Comparison of ENCODE assay signal across 17 cellular contexts in the genomic region with DNA sequence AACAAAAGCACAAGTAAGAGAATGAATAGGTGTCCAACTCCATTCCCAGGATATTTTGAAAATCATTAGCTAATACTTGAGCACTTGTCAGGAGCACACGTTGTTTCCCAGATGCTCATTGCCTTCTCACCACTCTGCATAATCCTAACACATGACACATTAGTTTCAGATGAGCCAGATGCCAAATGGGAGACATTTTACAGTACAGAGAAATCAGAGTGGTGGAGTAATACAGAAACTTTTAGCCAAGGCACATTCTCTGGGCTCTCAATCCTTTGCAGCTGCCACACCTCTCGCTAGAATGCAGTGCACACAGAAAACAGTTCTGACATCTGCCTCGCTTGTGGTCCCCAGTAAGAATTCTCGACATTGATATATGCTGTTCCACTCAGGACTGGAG.
A peak's percentile ranks its signal among the peaks of the same experiment; 100 is the strongest.
DNase-seq lines count a peak whose midpoint lies in the region; ATAC-seq and TF ChIP-seq lines count a peak whose summit lies in the region.
"Had no signal": no experiment of that assay in that cellular context is flagged by ENCODE, and none has a peak within 500 bp of the region (broad histone marks: within the 10 kb centered on the region; RNA-seq: fewer than 3 reads in every experiment).

No MANE protein-coding gene starts in this region.

- no peak overlapping the region for H3K9ac ChIP-seq in OCI-LY3 (ENCODE audit: low read length)

- peaks cover 70% of the 10 kb centered on the region for H3K4me1 ChIP-seq in OCI-LY3 (ENCODE audit: low read length)
- no peaks in the 10 kb centered on the region for H3K4me1 ChIP-seq in psoas muscle
- H3K4me1 ChIP-seq in Caco-2, result no peaks in the 10 kb centered on the region

- TF ChIP-seq CTCF in OCI-LY3 (IDR thresholded peaks at IDR 0.05; ENCODE audit: low read depth, low read length) (no peak), fibroblast of the aortic adventitia (IDR thresholded peaks at IDR 0.05; ENCODE audit: insufficient read depth, low read length) (no peak), psoas muscle (IDR thresholded peaks at IDR 0.05) (no peak), Caco-2 (IDR thresholded peaks at IDR 0.05; ENCODE audit: insufficient read depth in 1 of 2, low read depth in 1 of 2, low read length in 1 of 2, severe bottlenecking in 1 of 2, unreplicated experiment in 1 of 2) (no peak)

- H3K27ac Mint-ChIP-seq in Caco-2 (ENCODE audit: unreplicated experiment), result no peak overlapping the region
- H3K27ac Mint-ChIP-seq: activated naive CD4-positive, alpha-beta T cell treated with anti-CD3 and anti-CD28 coated beads, Interleukin-2, amount 50 U/mL, for 24 hours; CD8-positive, alpha-beta T cell had no signal

- no peaks in the 10 kb centered on the region for H3K27me3 ChIP-seq in OCI-LY3 (ENCODE audit: low read depth, low read length)
- peaks cover 0 to 4% (median 0%) of the 10 kb centered on the region in 3 donors for H3K27me3 ChIP-seq in psoas muscle (ENCODE audit: insufficient read depth in 3 of 3, low read length in 2 of 3)
- H3K27me3 ChIP-seq in Caco-2 (replicated peaks; ENCODE audit: control insufficient read depth, insufficient read depth, low read length), result no peaks in the 10 kb centered on the region

- H3K4me3 ChIP-seq in OCI-LY3 (ENCODE audit: low read length) (peak overlapping the region; percentile 25), fibroblast of the aortic adventitia (ENCODE audit: low read depth, low read length) (no peak overlapping the region), psoas muscle (no peak overlapping the region), Caco-2 (ENCODE audit: low read depth, low read length) (no peak overlapping the region)
- H3K4me3 ChIP-seq: lung had no signal

- H3K9me3 Mint-ChIP-seq in Caco-2 (ENCODE audit: unreplicated experiment), result no peaks in the 10 kb centered on the region
- H3K9me3 Mint-ChIP-seq: activated naive CD4-positive, alpha-beta T cell treated with anti-CD3 and anti-CD28 coated beads, Interleukin-2, amount 50 U/mL, for 24 hours; CD8-positive, alpha-beta T cell had no signal

- H2AFZ ChIP-seq in OCI-LY3 (ENCODE audit: low read depth, low read length), result no peak overlapping the region

- WGBS in psoas muscle, 3 donors, result 26 to 28% (median 27%) methylated on average over 4 of the region's 4 CpGs

- intact Hi-C loops in psoas muscle (cut with DNase I), result no loop called here
- intact Hi-C loops in Caco-2 (cut with micrococcal nuclease; ENCODE audit: unreplicated experiment), result no loop called here

- DNase-seq in GM04504 (ENCODE audit: low read depth) (peak; percentile 70), fibroblast of the aortic adventitia (ENCODE audit: low read depth) (peak; percentile 50), psoas muscle (no peak), Caco-2 (no peak), NCI-H2107 treated with DMSO at 0.1 percent for 48 hours (lab: John Stamatoyannopoulos, UW; ENCODE audit: unreplicated experiment) (no peak), CD1c-positive myeloid dendritic cell (ENCODE audit: extremely low spot score) (no peak)
- DNase-seq: CD8-positive, alpha-beta T cell; cortex of kidney; H7; NCI-H2081; OCI-M1; stimulated activated CD4-positive, alpha-beta T cell treated with anti-CD3 and anti-CD28 coated beads, Interleukin-4, amount 100 ng/mL, for 1 hour; stimulated activated naive CD4-positive, alpha-beta T cell treated with Interleukin-2 at 50 U/mL for 16 hours had no signal

- CTCF ChIA-PET in Caco-2 (lab: Charles Lee), result interaction anchor here (0.5 to 0.6 kb wide), 2 partner anchors 11 to 165 kb away, joined by 3 read pairs; no protein-coding TSS in a partner anchor

- H3K4me2 ChIP-seq in OCI-LY3 (ENCODE audit: low read length), result peak overlapping the region; percentile 63

- no peaks in the 10 kb centered on the region for H4K20me1 ChIP-seq in OCI-LY3 (ENCODE audit: insufficient read depth, low read length)

- POLR2A ChIA-PET in Caco-2 (lab: Charles Lee), result no interaction called here

- H3K4me3 Mint-ChIP-seq in Caco-2 (ENCODE audit: unreplicated experiment), result no peak overlapping the region
- H3K4me3 Mint-ChIP-seq: activated naive CD4-positive, alpha-beta T cell treated with anti-CD3 and anti-CD28 coated beads, Interleukin-2, amount 50 U/mL, for 24 hours; CD8-positive, alpha-beta T cell had no signal

- H3K4me1 Mint-ChIP-seq in Caco-2 (ENCODE audit: low read depth, unreplicated experiment), result no peaks in the 10 kb centered on the region
- H3K4me1 Mint-ChIP-seq: activated naive CD4-positive, alpha-beta T cell treated with anti-CD3 and anti-CD28 coated beads, Interleukin-2, amount 50 U/mL, for 24 hours had no signal

- ATAC-seq in psoas muscle (peak; percentile 21 to 85 (median 60)), GM21423 (IDR thresholded peaks at IDR 0.05; ENCODE audit: unreplicated experiment) (no peak)
- ATAC-seq: CD8-positive, alpha-beta T cell had no signal

- H3K27ac ChIP-seq in OCI-LY3 (ENCODE audit: low read length) (no peak overlapping the region), psoas muscle (no peak overlapping the region)

- H3K27me3 Mint-ChIP-seq in Caco-2 (ENCODE audit: insufficient read depth, unreplicated experiment), result no peaks in the 10 kb centered on the region

- H3K36me3 Mint-ChIP-seq in Caco-2 (ENCODE audit: insufficient read depth, unreplicated experiment), result no peaks in the 10 kb centered on the region
- H3K36me3 Mint-ChIP-seq: activated naive CD4-positive, alpha-beta T cell treated with anti-CD3 and anti-CD28 coated beads, Interleukin-2, amount 50 U/mL, for 24 hours; CD8-positive, alpha-beta T cell had no signal

- no TSS peak for BruUV-seq in Caco-2 (replicated peaks; lab: Mats Ljungman, UMichigan)

- H3K79me2 ChIP-seq in OCI-LY3 (ENCODE audit: low read length), result no peaks in the 10 kb centered on the region

- H3K36me3 ChIP-seq in OCI-LY3 (replicated peaks; ENCODE audit: low read depth, low read length) (no peaks in the 10 kb centered on the region), psoas muscle (ENCODE audit: insufficient read depth in 1 of 2, low read depth in 1 of 2) (no peaks in the 10 kb centered on the region), Caco-2 (ENCODE audit: control insufficient read depth, insufficient read depth, low read length) (no peaks in the 10 kb centered on the region)

- no peaks in the 10 kb centered on the region for H3K9me3 ChIP-seq in OCI-LY3 (ENCODE audit: insufficient read depth, low read length)
- H3K9me3 ChIP-seq in psoas muscle, result no peaks in the 10 kb centered on the region
- no peaks in the 10 kb centered on the region for H3K9me3 ChIP-seq in Caco-2

Comparison
In these comparisons a context has a peak if more than half of its experiments do, and no peak if none do; other contexts are left out.
1. DNase-seq: peak in GM04504 (single experiment) and fibroblast of the aortic adventitia (single experiment); none in psoas muscle (0 of 2), Caco-2 (0 of 2), NCI-H2107 treated with DMSO at 0.1 percent for 48 hours (single experiment) and CD1c-positive myeloid dendritic cell (single experiment).